1 cellular context compared by ENCODE assay signal in genomic region chr10:70265032-70265689, GRCh38.
TF ChIP-seq lines count a peak whose summit lies in the region.

No MANE protein-coding gene starts in this region.

TF ChIP-seq in HCT116, 20 proteins besides CTCF, POLR2A, EP300 and RAD21:
- TF ChIP-seq REST (IDR thresholded peaks at IDR 0.05; ENCODE audit: low read depth), result no peak
